In genomic region chr7:23181684-23182553, GRCh38 we compare ENCODE assay signal across 1 cellular context.
TF ChIP-seq lines count a peak whose summit lies in the region.

A gene with protein sequence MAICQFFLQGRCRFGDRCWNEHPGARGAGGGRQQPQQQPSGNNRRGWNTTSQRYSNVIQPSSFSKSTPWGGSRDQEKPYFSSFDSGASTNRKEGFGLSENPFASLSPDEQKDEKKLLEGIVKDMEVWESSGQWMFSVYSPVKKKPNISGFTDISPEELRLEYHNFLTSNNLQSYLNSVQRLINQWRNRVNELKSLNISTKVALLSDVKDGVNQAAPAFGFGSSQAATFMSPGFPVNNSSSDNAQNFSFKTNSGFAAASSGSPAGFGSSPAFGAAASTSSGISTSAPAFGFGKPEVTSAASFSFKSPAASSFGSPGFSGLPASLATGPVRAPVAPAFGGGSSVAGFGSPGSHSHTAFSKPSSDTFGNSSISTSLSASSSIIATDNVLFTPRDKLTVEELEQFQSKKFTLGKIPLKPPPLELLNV (plus strand): TSS chr7:23182048. CDS start chr7:23182086, 38 bp downstream.

TF ChIP-seq in GM12878, 131 proteins besides CTCF, POLR2A, EP300 and RAD21 (continued from another document and continues in another):
- TF ChIP-seq, protein P1, sequence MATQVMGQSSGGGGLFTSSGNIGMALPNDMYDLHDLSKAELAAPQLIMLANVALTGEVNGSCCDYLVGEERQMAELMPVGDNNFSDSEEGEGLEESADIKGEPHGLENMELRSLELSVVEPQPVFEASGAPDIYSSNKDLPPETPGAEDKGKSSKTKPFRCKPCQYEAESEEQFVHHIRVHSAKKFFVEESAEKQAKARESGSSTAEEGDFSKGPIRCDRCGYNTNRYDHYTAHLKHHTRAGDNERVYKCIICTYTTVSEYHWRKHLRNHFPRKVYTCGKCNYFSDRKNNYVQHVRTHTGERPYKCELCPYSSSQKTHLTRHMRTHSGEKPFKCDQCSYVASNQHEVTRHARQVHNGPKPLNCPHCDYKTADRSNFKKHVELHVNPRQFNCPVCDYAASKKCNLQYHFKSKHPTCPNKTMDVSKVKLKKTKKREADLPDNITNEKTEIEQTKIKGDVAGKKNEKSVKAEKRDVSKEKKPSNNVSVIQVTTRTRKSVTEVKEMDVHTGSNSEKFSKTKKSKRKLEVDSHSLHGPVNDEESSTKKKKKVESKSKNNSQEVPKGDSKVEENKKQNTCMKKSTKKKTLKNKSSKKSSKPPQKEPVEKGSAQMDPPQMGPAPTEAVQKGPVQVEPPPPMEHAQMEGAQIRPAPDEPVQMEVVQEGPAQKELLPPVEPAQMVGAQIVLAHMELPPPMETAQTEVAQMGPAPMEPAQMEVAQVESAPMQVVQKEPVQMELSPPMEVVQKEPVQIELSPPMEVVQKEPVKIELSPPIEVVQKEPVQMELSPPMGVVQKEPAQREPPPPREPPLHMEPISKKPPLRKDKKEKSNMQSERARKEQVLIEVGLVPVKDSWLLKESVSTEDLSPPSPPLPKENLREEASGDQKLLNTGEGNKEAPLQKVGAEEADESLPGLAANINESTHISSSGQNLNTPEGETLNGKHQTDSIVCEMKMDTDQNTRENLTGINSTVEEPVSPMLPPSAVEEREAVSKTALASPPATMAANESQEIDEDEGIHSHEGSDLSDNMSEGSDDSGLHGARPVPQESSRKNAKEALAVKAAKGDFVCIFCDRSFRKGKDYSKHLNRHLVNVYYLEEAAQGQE (IDR thresholded peaks at IDR 0.05; ENCODE audit: low read depth, low read length) = no peak
- TF ChIP-seq SMAD5 (IDR thresholded peaks at IDR 0.05; ENCODE audit: low read depth) (peak; percentile 66; the same call in 1 of the 2 replicates), SIN3A (IDR thresholded peaks at IDR 0.05; ENCODE audit: low read depth, low read length) (peak; percentile 92), TBL1XR1 (IDR thresholded peaks at IDR 0.05; ENCODE audit: low read depth, low read length) (0 out of 2 replicates have a peak, but pooled peaks have one; percentile 35), JUND (IDR thresholded peaks at IDR 0.05; ENCODE audit: low read depth, low read length) (peak; percentile 73; the same call in 1 of the 2 replicates), RFX5 (IDR thresholded peaks at IDR 0.05; ENCODE audit: low read depth, low read length) (peak; percentile 94), CREM (IDR thresholded peaks at IDR 0.05; ENCODE audit: low read depth) (peak; percentile 99), PML (IDR thresholded peaks at IDR 0.05; ENCODE audit: low read length) (peak; percentile 87; the same call in 1 of the 2 replicates), SMARCA5 (IDR thresholded peaks at IDR 0.05) (peak; percentile 28; the same call in 1 of the 2 replicates), PRDM15 (CRISPR knock-in tag; IDR thresholded peaks at IDR 0.05) (peak; percentile 47; the same call in 1 of the 2 replicates), MEF2A (IDR thresholded peaks at IDR 0.05; ENCODE audit: insufficient read depth, low read depth, low read length) (0 out of 2 replicates have a peak, but pooled peaks have one; percentile 31), SIX5 (IDR thresholded peaks at IDR 0.05; ENCODE audit: low read depth, low read length, severe bottlenecking) (peak; percentile 29), IRF4 (IDR thresholded peaks at IDR 0.05; ENCODE audit: low read depth, low read length) (peak; percentile 10; the same call in 1 of the 2 replicates), BRCA1 (IDR thresholded peaks at IDR 0.05; ENCODE audit: low read depth, low read length) (0 out of 2 replicates have a peak, but pooled peaks have one; percentile 26), FOXM1 (IDR thresholded peaks at IDR 0.05; ENCODE audit: low read depth, low read length) (no peak), POLR2AphosphoS2 (IDR thresholded peaks at IDR 0.05; ENCODE audit: low read depth, low read length) (0 out of 2 replicates have a peak, but pooled peaks have one; percentile 24), ZNF622 (IDR thresholded peaks at IDR 0.05) (no peak), POLR2AphosphoS5 (IDR thresholded peaks at IDR 0.05; ENCODE audit: low read length) (peak; percentile 96), MXI1 (IDR thresholded peaks at IDR 0.05; ENCODE audit: low read depth, low read length) (peak; percentile 98), EED (IDR thresholded peaks at IDR 0.05; ENCODE audit: low read depth) (peak; percentile 35; the same call in 1 of the 2 replicates), IKZF1 (conservative IDR thresholded peaks at IDR 0.05) (peak; percentile 87), RUNX3 (IDR thresholded peaks at IDR 0.05; ENCODE audit: low read length) (peak; percentile 16; the same call in 1 of the 2 replicates), NR2C2 (IDR thresholded peaks at IDR 0.05; ENCODE audit: borderline replicate concordance, control insufficient read depth, insufficient read length, low read depth) (no peak), ATF3 (IDR thresholded peaks at IDR 0.05; ENCODE audit: borderline replicate concordance, extremely low read depth, low read depth, low read length) (peak; percentile 71; the same call in 1 of the 2 replicates), NFXL1 (IDR thresholded peaks at IDR 0.05; ENCODE audit: borderline replicate concordance) (no peak), NR2F1 (conservative IDR thresholded peaks at IDR 0.05) (peak; percentile 82), YY1 (IDR thresholded peaks at IDR 0.05; ENCODE audit: low read depth, low read length) (peak; percentile 90), ZNF207 (IDR thresholded peaks at IDR 0.05; ENCODE audit: borderline replicate concordance) (peak; percentile 65; the same call in 1 of the 2 replicates), SP1 (IDR thresholded peaks at IDR 0.05; ENCODE audit: low read depth, low read length) (peak; percentile 55), HDAC2 (IDR thresholded peaks at IDR 0.05) (0 out of 2 replicates have a peak, but pooled peaks have one; percentile 58), SUZ12 (IDR thresholded peaks at IDR 0.05; ENCODE audit: unreplicated experiment) (no peak), SRF (IDR thresholded peaks at IDR 0.05; ENCODE audit: low read depth in 2 of 2, low read length in 2 of 2) (peak in 1 of 2 experiments; percentile 89; a peak in 3 of 4 replicates), TCF3 (IDR thresholded peaks at IDR 0.05; ENCODE audit: borderline replicate concordance, insufficient read depth, low read depth, low read length) (peak; percentile 17; the same call in 1 of the 2 replicates)
- TF ChIP-seq, protein P2, sequence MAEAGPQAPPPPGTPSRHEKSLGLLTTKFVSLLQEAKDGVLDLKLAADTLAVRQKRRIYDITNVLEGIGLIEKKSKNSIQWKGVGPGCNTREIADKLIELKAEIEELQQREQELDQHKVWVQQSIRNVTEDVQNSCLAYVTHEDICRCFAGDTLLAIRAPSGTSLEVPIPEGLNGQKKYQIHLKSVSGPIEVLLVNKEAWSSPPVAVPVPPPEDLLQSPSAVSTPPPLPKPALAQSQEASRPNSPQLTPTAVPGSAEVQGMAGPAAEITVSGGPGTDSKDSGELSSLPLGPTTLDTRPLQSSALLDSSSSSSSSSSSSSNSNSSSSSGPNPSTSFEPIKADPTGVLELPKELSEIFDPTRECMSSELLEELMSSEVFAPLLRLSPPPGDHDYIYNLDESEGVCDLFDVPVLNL (IDR thresholded peaks at IDR 0.05; ENCODE audit: low read depth, low read length) = peak; percentile 88
- TF ChIP-seq, protein P3, sequence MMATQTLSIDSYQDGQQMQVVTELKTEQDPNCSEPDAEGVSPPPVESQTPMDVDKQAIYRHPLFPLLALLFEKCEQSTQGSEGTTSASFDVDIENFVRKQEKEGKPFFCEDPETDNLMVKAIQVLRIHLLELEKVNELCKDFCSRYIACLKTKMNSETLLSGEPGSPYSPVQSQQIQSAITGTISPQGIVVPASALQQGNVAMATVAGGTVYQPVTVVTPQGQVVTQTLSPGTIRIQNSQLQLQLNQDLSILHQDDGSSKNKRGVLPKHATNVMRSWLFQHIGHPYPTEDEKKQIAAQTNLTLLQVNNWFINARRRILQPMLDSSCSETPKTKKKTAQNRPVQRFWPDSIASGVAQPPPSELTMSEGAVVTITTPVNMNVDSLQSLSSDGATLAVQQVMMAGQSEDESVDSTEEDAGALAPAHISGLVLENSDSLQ (IDR thresholded peaks at IDR 0.05) = peak; percentile 84; the same call in 1 of the 2 replicates
- TF ChIP-seq, protein P4, sequence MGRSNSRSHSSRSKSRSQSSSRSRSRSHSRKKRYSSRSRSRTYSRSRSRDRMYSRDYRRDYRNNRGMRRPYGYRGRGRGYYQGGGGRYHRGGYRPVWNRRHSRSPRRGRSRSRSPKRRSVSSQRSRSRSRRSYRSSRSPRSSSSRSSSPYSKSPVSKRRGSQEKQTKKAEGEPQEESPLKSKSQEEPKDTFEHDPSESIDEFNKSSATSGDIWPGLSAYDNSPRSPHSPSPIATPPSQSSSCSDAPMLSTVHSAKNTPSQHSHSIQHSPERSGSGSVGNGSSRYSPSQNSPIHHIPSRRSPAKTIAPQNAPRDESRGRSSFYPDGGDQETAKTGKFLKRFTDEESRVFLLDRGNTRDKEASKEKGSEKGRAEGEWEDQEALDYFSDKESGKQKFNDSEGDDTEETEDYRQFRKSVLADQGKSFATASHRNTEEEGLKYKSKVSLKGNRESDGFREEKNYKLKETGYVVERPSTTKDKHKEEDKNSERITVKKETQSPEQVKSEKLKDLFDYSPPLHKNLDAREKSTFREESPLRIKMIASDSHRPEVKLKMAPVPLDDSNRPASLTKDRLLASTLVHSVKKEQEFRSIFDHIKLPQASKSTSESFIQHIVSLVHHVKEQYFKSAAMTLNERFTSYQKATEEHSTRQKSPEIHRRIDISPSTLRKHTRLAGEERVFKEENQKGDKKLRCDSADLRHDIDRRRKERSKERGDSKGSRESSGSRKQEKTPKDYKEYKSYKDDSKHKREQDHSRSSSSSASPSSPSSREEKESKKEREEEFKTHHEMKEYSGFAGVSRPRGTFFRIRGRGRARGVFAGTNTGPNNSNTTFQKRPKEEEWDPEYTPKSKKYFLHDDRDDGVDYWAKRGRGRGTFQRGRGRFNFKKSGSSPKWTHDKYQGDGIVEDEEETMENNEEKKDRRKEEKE (IDR thresholded peaks at IDR 0.05) = no peak
- TF ChIP-seq, protein P5, sequence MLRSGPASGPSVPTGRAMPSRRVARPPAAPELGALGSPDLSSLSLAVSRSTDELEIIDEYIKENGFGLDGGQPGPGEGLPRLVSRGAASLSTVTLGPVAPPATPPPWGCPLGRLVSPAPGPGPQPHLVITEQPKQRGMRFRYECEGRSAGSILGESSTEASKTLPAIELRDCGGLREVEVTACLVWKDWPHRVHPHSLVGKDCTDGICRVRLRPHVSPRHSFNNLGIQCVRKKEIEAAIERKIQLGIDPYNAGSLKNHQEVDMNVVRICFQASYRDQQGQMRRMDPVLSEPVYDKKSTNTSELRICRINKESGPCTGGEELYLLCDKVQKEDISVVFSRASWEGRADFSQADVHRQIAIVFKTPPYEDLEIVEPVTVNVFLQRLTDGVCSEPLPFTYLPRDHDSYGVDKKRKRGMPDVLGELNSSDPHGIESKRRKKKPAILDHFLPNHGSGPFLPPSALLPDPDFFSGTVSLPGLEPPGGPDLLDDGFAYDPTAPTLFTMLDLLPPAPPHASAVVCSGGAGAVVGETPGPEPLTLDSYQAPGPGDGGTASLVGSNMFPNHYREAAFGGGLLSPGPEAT (IDR thresholded peaks at IDR 0.05; ENCODE audit: low read depth) = peak; percentile 94
- TF ChIP-seq, protein P6, sequence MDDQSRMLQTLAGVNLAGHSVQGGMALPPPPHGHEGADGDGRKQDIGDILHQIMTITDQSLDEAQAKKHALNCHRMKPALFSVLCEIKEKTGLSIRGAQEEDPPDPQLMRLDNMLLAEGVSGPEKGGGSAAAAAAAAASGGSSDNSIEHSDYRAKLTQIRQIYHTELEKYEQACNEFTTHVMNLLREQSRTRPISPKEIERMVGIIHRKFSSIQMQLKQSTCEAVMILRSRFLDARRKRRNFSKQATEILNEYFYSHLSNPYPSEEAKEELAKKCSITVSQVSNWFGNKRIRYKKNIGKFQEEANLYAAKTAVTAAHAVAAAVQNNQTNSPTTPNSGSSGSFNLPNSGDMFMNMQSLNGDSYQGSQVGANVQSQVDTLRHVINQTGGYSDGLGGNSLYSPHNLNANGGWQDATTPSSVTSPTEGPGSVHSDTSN (IDR thresholded peaks at IDR 0.05; ENCODE audit: insufficient replicate concordance, low read depth, low read length) = peak; percentile 7
